ENCODE assay signal across 8 cellular contexts in the genomic region with DNA sequence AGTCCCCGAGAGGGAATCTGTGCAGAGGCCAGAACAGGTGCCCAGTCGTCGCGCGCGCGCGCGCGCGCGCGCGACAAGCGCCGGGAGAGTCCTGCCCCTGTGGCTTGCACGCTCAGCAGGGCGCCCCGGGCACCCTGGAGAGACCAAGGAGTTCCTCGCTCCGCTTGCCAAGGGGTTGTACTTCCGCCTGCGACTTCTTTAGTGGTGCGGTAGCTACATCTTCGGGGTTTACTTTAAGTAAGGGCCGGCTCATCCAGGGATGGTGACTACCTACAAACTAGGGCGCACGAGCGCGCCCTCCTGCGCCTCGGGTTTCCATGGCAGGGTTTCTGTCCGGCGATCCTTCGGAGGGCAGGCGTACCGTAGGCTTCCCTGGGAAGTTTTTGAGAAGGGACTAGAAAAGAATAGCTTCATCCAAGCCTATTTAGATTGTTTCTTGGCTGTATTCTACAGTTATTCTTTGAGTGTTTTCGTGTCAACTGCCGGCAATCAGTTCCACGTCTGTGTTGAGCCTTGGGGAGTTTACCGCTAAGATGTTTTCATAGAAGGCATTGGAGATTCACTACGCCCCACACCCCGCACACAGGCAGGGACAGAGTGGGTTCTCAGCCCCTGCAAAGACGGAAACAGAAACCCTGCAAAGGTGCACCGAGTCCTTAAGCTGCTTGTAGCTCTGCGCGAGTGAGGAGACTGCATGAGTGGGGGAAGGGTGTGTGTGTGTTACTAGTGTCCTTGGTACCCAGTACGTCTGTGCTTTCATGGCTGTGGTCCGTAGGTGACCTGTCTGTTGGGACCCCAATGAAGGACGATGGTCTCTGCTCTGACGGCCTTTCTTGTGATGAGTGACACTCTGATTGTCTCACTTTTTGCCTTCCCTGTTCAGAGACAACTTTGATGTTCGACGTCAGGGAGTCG. TPM values are rescaled to one million over a fixed set of nuclear protein-coding genes. Genes with fewer than 3 reads are reported as not detected.
A peak's percentile ranks its signal among the peaks of the same experiment; 100 is the strongest.
DNase-seq lines count a peak whose midpoint lies in the region; ATAC-seq and TF ChIP-seq lines count a peak whose summit lies in the region.

No MANE protein-coding gene starts in this region.

- no peak overlapping the region for H3K9ac ChIP-seq in mesendoderm (ENCODE audit: low read length)

- no peaks in the 10 kb centered on the region for H3K79me2 ChIP-seq in mesendoderm (ENCODE audit: control insufficient read depth, insufficient read depth, low read length)

- ATAC-seq in aorta (ENCODE audit: low FRiP score) = no peak
- no peak for ATAC-seq in GM21447 (IDR thresholded peaks at IDR 0.05; ENCODE audit: unreplicated experiment)
- ATAC-seq in GM21515 (IDR thresholded peaks at IDR 0.05; ENCODE audit: unreplicated experiment) = no peak

- H4K5ac ChIP-seq in mesendoderm (ENCODE audit: low read length) = no peak overlapping the region

- H3K23ac ChIP-seq in mesendoderm (ENCODE audit: low read length) = no peak overlapping the region

- H3K36me3 ChIP-seq in mesendoderm (ENCODE audit: control insufficient read depth, insufficient read depth, low read length) = no peaks in the 10 kb centered on the region
- no peaks in the 10 kb centered on the region for H3K36me3 ChIP-seq in aorta (ENCODE audit: control insufficient read depth in 1 of 2, insufficient read depth in 2 of 2, low read length in 1 of 2)

- no peaks in the 10 kb centered on the region for H3K4me1 Mint-ChIP-seq in MCF 10A (ENCODE audit: insufficient read depth, unreplicated experiment)

- H3K27me3 Mint-ChIP-seq in MCF 10A (ENCODE audit: insufficient read depth, unreplicated experiment) = peaks cover 80% of the 10 kb centered on the region

- no peak overlapping the region for H2BK120ac ChIP-seq in mesendoderm (ENCODE audit: low read depth, low read length)

- H3K56ac ChIP-seq in mesendoderm (ENCODE audit: low read length) = no peak overlapping the region

- no peak overlapping the region for H2BK5ac ChIP-seq in mesendoderm (ENCODE audit: low read length)

- H3K4me2 ChIP-seq in mesendoderm (ENCODE audit: low read length) = peak overlapping the region; percentile 76

- no peak overlapping the region for H3K27ac ChIP-seq in AG04450 (ENCODE audit: low read depth, low read length)
- no peak overlapping the region for H3K27ac ChIP-seq in mesendoderm (ENCODE audit: low read depth, low read length)
- no peak overlapping the region for H3K27ac ChIP-seq in aorta (ENCODE audit: low read depth in 1 of 2, low read length in 2 of 2)

- POLR2A ChIA-PET in AG04450 (lab: Yijun Ruan, JAX) (no interaction called here), MCF 10A (lab: Yijun Ruan, JAX) (interaction anchor here (1.0 kb wide), 1 partner anchor 278 kb away, joined by 3 read pairs; a partner anchor contains a TSS)

- H3K27me3 ChIP-seq in AG04450 (ENCODE audit: control insufficient read depth, insufficient read depth, low read length) (peaks cover 74% of the 10 kb centered on the region), mesendoderm (ENCODE audit: insufficient read depth, low read length, poor library complexity) (peaks cover 66% of the 10 kb centered on the region), aorta (ENCODE audit: control insufficient read depth in 1 of 2, insufficient read depth in 2 of 2, low read length in 1 of 2) (no peaks in the 10 kb centered on the region)

- intact Hi-C loops in MCF 10A (cut with micrococcal nuclease) (no loop called here), aorta (cut with DNase I) (no loop called here)

- no peak overlapping the region for H3K27ac Mint-ChIP-seq in MCF 10A (ENCODE audit: low read depth, unreplicated experiment)

- no peak overlapping the region for H4K8ac ChIP-seq in mesendoderm (ENCODE audit: low read depth, low read length)

- no TSS peak for BruUV-seq in MCF 10A (replicated peaks; lab: Mats Ljungman, UMichigan)

- TF ChIP-seq CTCF in AG04450 (IDR thresholded peaks at IDR 0.05; ENCODE audit: low read depth, low read length) (no peak), GM12874 (IDR thresholded peaks at IDR 0.05; ENCODE audit: insufficient read depth, low read depth, low read length) (0 out of 2 replicates have a peak, but pooled peaks have one; percentile 12), MCF 10A (IDR thresholded peaks at IDR 0.05; ENCODE audit: unreplicated experiment) (peak; percentile 5)

- H3K9me3 Mint-ChIP-seq in MCF 10A (ENCODE audit: unreplicated experiment) = no peaks in the 10 kb centered on the region

- no CpG with 5 or more reads among the region's 54 CpGs for WGBS in mesendoderm (ENCODE audit: extremely low coverage, insufficient coverage, low lambda C conversion rate)
- 2 to 3% methylated on average over 54 of the region's 54 CpGs for WGBS in aorta, 2 donors

- H2AK5ac ChIP-seq in mesendoderm (ENCODE audit: low read length) = no peak overlapping the region

- H3K36me3 Mint-ChIP-seq in MCF 10A (ENCODE audit: insufficient read depth, unreplicated experiment) = no peaks in the 10 kb centered on the region

- no peaks in the 10 kb centered on the region for H3K4me1 ChIP-seq in mesendoderm (ENCODE audit: control insufficient read depth, low read depth, low read length)
- no peaks in the 10 kb centered on the region for H3K4me1 ChIP-seq in aorta (ENCODE audit: control insufficient read depth in 1 of 2, insufficient read depth in 2 of 2, low read length in 2 of 2)

- H3K4me3 ChIP-seq in AG04450 (ENCODE audit: low read depth, low read length) (peak overlapping the region; percentile 46), mesendoderm (ENCODE audit: low read length) (no peak overlapping the region), aorta (ENCODE audit: low read length in 2 of 2) (peak overlapping the region; percentile 28 to 70)

- H3K4ac ChIP-seq in mesendoderm (ENCODE audit: low read depth, low read length) = no peak overlapping the region

- DNase-seq in AG04450 (ENCODE audit: low read depth, low spot score) (no peak), NOMO-1 (lab: John Stamatoyannopoulos, UW; ENCODE audit: unreplicated experiment in 2 of 2) (peak; percentile 60 to 65), MCF 10A (ENCODE audit: unreplicated experiment) (peak; percentile 73), mesendoderm (peak; percentile 74), aorta (peak in 1 of 2 donors; percentile 70)

- H3K9me3 ChIP-seq in AG04450 (ENCODE audit: control insufficient read depth, insufficient read depth, low read length) (peaks cover 16% of the 10 kb centered on the region; the same call in 1 of the 2 replicates), aorta (ENCODE audit: control insufficient read depth, low read length) (no peaks in the 10 kb centered on the region)

- H2BK15ac ChIP-seq in mesendoderm (replicated peaks; ENCODE audit: low read depth) = no peak overlapping the region

- peak overlapping the region; percentile 73 for H3K4me3 Mint-ChIP-seq in MCF 10A (ENCODE audit: unreplicated experiment)

- no peaks in the 10 kb centered on the region for H3K79me1 ChIP-seq in mesendoderm (ENCODE audit: low read length)

- CTCF ChIA-PET in AG04450 (lab: Charles Lee) (interaction anchor here (0.6 to 2.4 kb wide), 4 partner anchors 251 to 807 kb away, joined by 3 to 7 read pairs (median 5); no protein-coding TSS in a partner anchor), MCF 10A (lab: Yijun Ruan, JAX) (interaction anchor here (0.8 to 1.5 kb wide), 8 partner anchors 12 to 417 kb away, joined by 3 to 5 read pairs (median 3); no protein-coding TSS in a partner anchor)

- no peak overlapping the region for H3K18ac ChIP-seq in mesendoderm (ENCODE audit: low read length)

RNA-seq across cellular contexts. Expression of a gene that starts 1.7 kb away (rescaled TPM):
- 0.10 and 0.11 TPM in 2 replicates for polyA plus RNA-seq in AG04450 (2011; rRNA removed)
- 0.14 and 0.17 TPM in 2 replicates for polyA minus RNA-seq in AG04450 (2011; rRNA and poly(A)+ RNA removed)
- 0.07 TPM in 1 of 2 replicates, not detected in the other for total RNA-seq in MCF 10A (2022)
- polyA plus RNA-seq in mesendoderm (2013, experiment 1 of 2) = 0.21 TPM
- polyA plus RNA-seq in mesendoderm (2013, experiment 2 of 2) = 0.18 TPM
- total RNA-seq in aorta = not detected
- under 1 TPM; 0.05 to 0.25 TPM for polyA plus RNA-seq in aorta
